In genomic region chr18:50042611-50043010, GRCh38 we compare ENCODE assay signal across 24 cellular contexts.
"Had no signal": no experiment of that assay in that cellular context is flagged by ENCODE, and none has a peak within 500 bp of the region (broad histone marks: within the 10 kb centered on the region; RNA-seq: fewer than 3 reads in every experiment).

No MANE protein-coding gene starts in this region.

- H3K27ac ChIP-seq: breast epithelium, esophagus muscularis mucosa, foreskin keratinocyte, heart left ventricle, right lobe of liver, tibial nerve had no signal

- H3K27ac Mint-ChIP-seq: activated B cell treated with CpG ODN at 0.5 μM for 24 hours; activated CD8-positive, alpha-beta T cell treated with anti-CD3 and anti-CD28 coated beads for 36 hours; activated naive CD4-positive, alpha-beta T cell treated with anti-CD3 and anti-CD28 coated beads, Interleukin-2, amount 50 U/mL, for 24 hours; activated T-helper 17 cell treated with anti-CD3 and anti-CD28 coated beads, Interleukin-2, amount 50 U/mL, for 72 hours; dendritic cell treated with granulocyte-macrophage colony-stimulating factor and Interleukin-4, amounts not matched to agents 40 ng/mL and 50 ng/mL, for 4 days; immature natural killer cell; naive thymus-derived CD8-positive, alpha-beta T cell had no signal

- H3K27me3 ChIP-seq: breast epithelium, esophagus muscularis mucosa, right lobe of liver, tibial nerve had no signal

- H3K36me3 Mint-ChIP-seq: activated naive CD4-positive, alpha-beta T cell treated with anti-CD3 and anti-CD28 coated beads, Interleukin-2, amount 50 U/mL, for 24 hours; immature natural killer cell; naive thymus-derived CD8-positive, alpha-beta T cell had no signal

- H3K4me1 Mint-ChIP-seq: activated B cell treated with CpG ODN at 0.5 μM for 24 hours; activated naive CD4-positive, alpha-beta T cell treated with anti-CD3 and anti-CD28 coated beads, Interleukin-2, amount 50 U/mL, for 24 hours; activated T-helper 17 cell treated with anti-CD3 and anti-CD28 coated beads, Interleukin-2, amount 50 U/mL, for 72 hours; central memory CD8-positive, alpha-beta T cell; immature natural killer cell; naive thymus-derived CD8-positive, alpha-beta T cell had no signal

- H3K36me3 ChIP-seq: breast epithelium, esophagus muscularis mucosa, heart left ventricle, right lobe of liver, tibial nerve had no signal

- DNase-seq: activated B cell treated with CpG ODN at 0.5 μM for 24 hours; activated CD4-positive, alpha-beta T cell treated with anti-CD3 and anti-CD28 coated beads, Interleukin-2, amount 50 U/mL, for 1 hour; activated CD8-positive, alpha-beta T cell treated with anti-CD3 and anti-CD28 coated beads for 36 hours; activated gamma-delta T cell treated with Interleukin-2 at 50 U/mL for 16 hours; activated T-cell treated with anti-CD3 and anti-CD28 coated beads, Interleukin-2, amount 50 U/mL, for 4 hours; effector CD4-positive, alpha-beta T cell; foreskin keratinocyte; heart left ventricle; hypothalamus; immature natural killer cell; kidney; left colon; mammary epithelial cell; naive thymus-derived CD8-positive, alpha-beta T cell; right lobe of liver; stimulated activated CD4-positive, alpha-beta T cell treated with anti-CD3 and anti-CD28 coated beads, Interleukin-2, amount 100 ng/mL, for 48 hours; stimulated activated naive CD4-positive, alpha-beta T cell treated with Interleukin-2 at 50 U/mL for 16 hours had no signal

- H3K4me3 ChIP-seq: breast epithelium, esophagus muscularis mucosa, heart left ventricle, right lobe of liver, tibial nerve had no signal

- H3K9me3 Mint-ChIP-seq: activated B cell treated with CpG ODN at 0.5 μM for 24 hours; activated CD8-positive, alpha-beta T cell treated with anti-CD3 and anti-CD28 coated beads for 36 hours; activated naive CD4-positive, alpha-beta T cell treated with anti-CD3 and anti-CD28 coated beads, Interleukin-2, amount 50 U/mL, for 24 hours; activated T-cell treated with anti-CD3 and anti-CD28 coated beads, Interleukin-2, amount 50 U/mL, for 4 hours; activated T-helper 17 cell treated with anti-CD3 and anti-CD28 coated beads, Interleukin-2, amount 50 U/mL, for 72 hours; central memory CD8-positive, alpha-beta T cell; dendritic cell treated with granulocyte-macrophage colony-stimulating factor and Interleukin-4, amounts not matched to agents 40 ng/mL and 50 ng/mL, for 4 days; immature natural killer cell; naive thymus-derived CD8-positive, alpha-beta T cell had no signal

- H3K4me1 ChIP-seq: breast epithelium, foreskin keratinocyte, heart left ventricle, right lobe of liver, tibial nerve had no signal

- H3K4me3 Mint-ChIP-seq: activated B cell treated with CpG ODN at 0.5 μM for 24 hours; activated CD8-positive, alpha-beta T cell treated with anti-CD3 and anti-CD28 coated beads for 36 hours; activated naive CD4-positive, alpha-beta T cell treated with anti-CD3 and anti-CD28 coated beads, Interleukin-2, amount 50 U/mL, for 24 hours; activated T-cell treated with anti-CD3 and anti-CD28 coated beads, Interleukin-2, amount 50 U/mL, for 4 hours; activated T-helper 17 cell treated with anti-CD3 and anti-CD28 coated beads, Interleukin-2, amount 50 U/mL, for 72 hours; central memory CD8-positive, alpha-beta T cell; dendritic cell treated with granulocyte-macrophage colony-stimulating factor and Interleukin-4, amounts not matched to agents 40 ng/mL and 50 ng/mL, for 4 days; immature natural killer cell; naive thymus-derived CD8-positive, alpha-beta T cell had no signal
